ENCODE assay signal across 9 cellular contexts in genomic region chr9:125538092-125538473, GRCh38.
DNase-seq lines count a peak whose midpoint lies in the region; ATAC-seq and TF ChIP-seq lines count a peak whose summit lies in the region.
"Had no signal": no experiment of that assay in that cellular context is flagged by ENCODE, and none has a peak within 500 bp of the region (broad histone marks: within the 10 kb centered on the region; RNA-seq: fewer than 3 reads in every experiment).

No MANE protein-coding gene starts in this region.

- peak overlapping the region; percentile 50 for H3K4me2 ChIP-seq in SK-N-SH

- TF ChIP-seq CTCF in right atrium auricular region (IDR thresholded peaks at IDR 0.05) = no peak
- no peak for TF ChIP-seq CTCF in SK-N-SH (IDR thresholded peaks at IDR 0.05)

- no peaks in the 10 kb centered on the region for H3K9me2 ChIP-seq in SK-N-SH

- no peak for TF ChIP-seq POLR2A in GM18505 (IDR thresholded peaks at IDR 0.05; ENCODE audit: borderline replicate concordance, extremely low read depth, insufficient read depth, insufficient read length)

- peak in 1 of 2 experiments; percentile 92; a peak in 2 of 4 replicates for TF ChIP-seq EP300 in SK-N-SH (IDR thresholded peaks at IDR 0.05; ENCODE audit: borderline replicate concordance in 1 of 2, low read depth in 1 of 2, low read length in 1 of 2)

- no peak overlapping the region for H3K4me3 ChIP-seq in right atrium auricular region
- peak overlapping the region in 1 of 2 experiments; percentile 19; a peak in 1 of 4 replicates for H3K4me3 ChIP-seq in SK-N-SH (ENCODE audit: low read depth in 2 of 2, low read length in 1 of 2)

- no peak overlapping the region for H2AFZ ChIP-seq in SK-N-SH (ENCODE audit: low read depth)

- no peaks in the 10 kb centered on the region for H3K27me3 ChIP-seq in right atrium auricular region
- H3K27me3 ChIP-seq in SK-N-SH (ENCODE audit: insufficient read depth) = no peaks in the 10 kb centered on the region

- peaks cover 18% of the 10 kb centered on the region for H3F3A ChIP-seq in SK-N-SH (replicated peaks; ENCODE audit: insufficient read depth)

- no peaks in the 10 kb centered on the region for H4K20me1 ChIP-seq in SK-N-SH (ENCODE audit: insufficient read depth)

- CTCF ChIA-PET in SK-N-SH (lab: Yijun Ruan, JAX) = interaction anchor here (5.2 kb wide), 1 partner anchor 130 kb away, joined by 26 read pairs; no protein-coding TSS in a partner anchor

- ATAC-seq in Right ventricle myocardium superior (ENCODE audit: poor library complexity) (peak; percentile 70), left ventricle myocardium superior (peak; percentile 67), GM18505 (IDR thresholded peaks at IDR 0.05; ENCODE audit: unreplicated experiment) (no peak), GM18861 (IDR thresholded peaks at IDR 0.05; ENCODE audit: unreplicated experiment) (no peak), HG02970 (IDR thresholded peaks at IDR 0.05; ENCODE audit: low FRiP score, unreplicated experiment) (no peak)

- no peaks in the 10 kb centered on the region for H3K36me3 ChIP-seq in right atrium auricular region
- peaks cover 2 to 4% of the 10 kb centered on the region in 2 experiments for H3K36me3 ChIP-seq in SK-N-SH (replicated peaks in 1 of 2; ENCODE audit: control insufficient read depth in 1 of 2, insufficient read depth in 2 of 2, low read length in 1 of 2)

- TF ChIP-seq RAD21 in SK-N-SH (IDR thresholded peaks at IDR 0.05; ENCODE audit: low read length) = no peak

- no peak overlapping the region for H3K9ac ChIP-seq in SK-N-SH

- POLR2A ChIA-PET in SK-N-SH (lab: Yijun Ruan, JAX) = no interaction called here

- no peaks in the 10 kb centered on the region for H3K9me3 ChIP-seq in right atrium auricular region
- no peaks in the 10 kb centered on the region for H3K9me3 ChIP-seq in SK-N-SH

- WGBS in SK-N-SH (ENCODE audit: low lambda C conversion rate) = 7% methylated on average over 2 of the region's 2 CpGs

- intact Hi-C loops in Right ventricle myocardium superior (cut with DNase I) (no loop called here), left ventricle myocardium superior (cut with micrococcal nuclease) (no loop called here)

- H3K79me2 ChIP-seq in SK-N-SH (ENCODE audit: insufficient read depth) = no peaks in the 10 kb centered on the region

- H3K4me1 ChIP-seq in right atrium auricular region (peaks cover 0 to 28% of the 10 kb centered on the region in 2 donors), SK-N-SH (ENCODE audit: control insufficient read depth in 1 of 2, insufficient read depth in 2 of 2, low read depth in 1 of 2, low read length in 1 of 2) (peaks cover 36 to 49% of the 10 kb centered on the region in 2 experiments)

- H3K27ac ChIP-seq in right atrium auricular region = no peak overlapping the region
- peak overlapping the region; percentile 20 to 87; a peak in 3 of 4 replicates for H3K27ac ChIP-seq in SK-N-SH (ENCODE audit: low read depth in 2 of 2, low read length in 1 of 2)

- DNase-seq in Right ventricle myocardium superior = no peak
- no peak for DNase-seq in right atrium auricular region (ENCODE audit: low spot score)
- no peak for DNase-seq in SK-N-SH
- DNase-seq in left ventricle myocardium superior = no peak
- DNase-seq in G401 (ENCODE audit: low spot score) = no peak
- DNase-seq: CD4-positive, alpha-beta T cell had no signal

- in situ Hi-C loops in G401 (cut with HindIII; ENCODE audit: low sequenced_read_pairs) = no loop called here

TF ChIP-seq in SK-N-SH, 30 proteins besides CTCF, POLR2A, EP300 and RAD21 (continues in another document):
- peak; percentile 75 for TF ChIP-seq PBX3 (IDR thresholded peaks at IDR 0.05)
- no peak for TF ChIP-seq EZH2phosphoT487 (IDR thresholded peaks at IDR 0.05; ENCODE audit: borderline replicate concordance, low read depth)
- TF ChIP-seq TCF12 (IDR thresholded peaks at IDR 0.05) = peak; percentile 95
- peak; percentile 86 for TF ChIP-seq FOXM1 (IDR thresholded peaks at IDR 0.05; ENCODE audit: low read depth)
- TF ChIP-seq MXI1 (IDR thresholded peaks at IDR 0.05; ENCODE audit: low read depth, low read length) = no peak
- TF ChIP-seq SMC3 (IDR thresholded peaks at IDR 0.05; ENCODE audit: low read depth, low read length) = no peak
- peak; percentile 87 for TF ChIP-seq FOSL2 (IDR thresholded peaks at IDR 0.05; ENCODE audit: borderline replicate concordance, low read depth)
- TF ChIP-seq TEAD4 (IDR thresholded peaks at IDR 0.05; ENCODE audit: borderline replicate concordance, insufficient read depth) = peak; percentile 83
- TF ChIP-seq IRF3 (IDR thresholded peaks at IDR 0.05; ENCODE audit: low read depth, low read length) = no peak
- TF ChIP-seq RCOR1 (IDR thresholded peaks at IDR 0.05; ENCODE audit: low read length) = no peak
- TF ChIP-seq REST (IDR thresholded peaks at IDR 0.05; ENCODE audit: low read depth, low read length) = no peak
- no peak; the same call in 1 of the 2 replicates for TF ChIP-seq ELF1 (IDR thresholded peaks at IDR 0.05)
- no peak for TF ChIP-seq CHD2 (IDR thresholded peaks at IDR 0.05; ENCODE audit: low read length, partially characterized antibody)
- no peak for TF ChIP-seq FOXJ3 (CRISPR knock-in tag; IDR thresholded peaks at IDR 0.05)
- TF ChIP-seq POLR2AphosphoS5 (IDR thresholded peaks at IDR 0.05; ENCODE audit: low read depth, low read length) = peak; percentile 34; the same call in 1 of the 2 replicates
- peak; percentile 90 for TF ChIP-seq JUND (IDR thresholded peaks at IDR 0.05)
- no peak for TF ChIP-seq SIN3A (IDR thresholded peaks at IDR 0.05; ENCODE audit: borderline replicate concordance, low read depth, low read length)
- no peak for TF ChIP-seq USF2 (IDR thresholded peaks at IDR 0.05; ENCODE audit: borderline replicate concordance, low read depth, low read length)
- no peak for TF ChIP-seq GATA2 (CRISPR knock-in tag; IDR thresholded peaks at IDR 0.05)
- TF ChIP-seq NRF1 (IDR thresholded peaks at IDR 0.05; ENCODE audit: low read depth, low read length) = no peak
- no peak for TF ChIP-seq YY1 (IDR thresholded peaks at IDR 0.05; ENCODE audit: low read depth)
- TF ChIP-seq RXRA (IDR thresholded peaks at IDR 0.05; ENCODE audit: borderline replicate concordance, low read depth) = peak; percentile 68; the same call in 1 of the 2 replicates
- TF ChIP-seq RFX5 (IDR thresholded peaks at IDR 0.05; ENCODE audit: low read length) = no peak
- TF ChIP-seq TAF1 (IDR thresholded peaks at IDR 0.05; ENCODE audit: borderline replicate concordance, low read depth, low read length) = no peak; the same call in 1 of the 2 replicates

Comparison
In these comparisons a context has a peak if more than half of its experiments do, and no peak if none do; other contexts are left out.
1. ATAC-seq: peak in Right ventricle myocardium superior (single experiment) and left ventricle myocardium superior (single experiment); none in GM18505 (single experiment), GM18861 (single experiment) and HG02970 (single experiment).
2. H3K27ac ChIP-seq: peak in SK-N-SH (2 of 2); none in right atrium auricular region (0 of 2).